Comparison of ENCODE assay signal across 20 cellular contexts in genomic region chr6:47810885-47811284, GRCh38. TPM values are rescaled to one million over a fixed set of nuclear protein-coding genes. Genes with fewer than 3 reads are reported as not detected.
DNase-seq lines count a peak whose midpoint lies in the region; ATAC-seq and TF ChIP-seq lines count a peak whose summit lies in the region.
"Had no signal": no experiment of that assay in that cellular context is flagged by ENCODE, and none has a peak within 500 bp of the region (broad histone marks: within the 10 kb centered on the region; RNA-seq: fewer than 3 reads in every experiment).

No MANE protein-coding gene starts in this region.

- no peak for ATAC-seq in HG03442 (IDR thresholded peaks at IDR 0.05; ENCODE audit: unreplicated experiment)
- ATAC-seq: natural killer cell treated with Interleukin-12 subunit alpha and Interleukin-12 subunit beta and Interleukin-15 and Interleukin-18, amount 100 ng/mL, for 72 hours; Right ventricle myocardium inferior; stimulated activated naive CD8-positive, alpha-beta T cell treated with anti-CD3 and anti-CD28 coated beads, Interleukin-15, Interleukin-2, amounts not matched to agents 100 U/mL and 50 U/mL, for 24 hours; T-cell had no signal

- TF ChIP-seq CTCF in GM12872 (IDR thresholded peaks at IDR 0.05; ENCODE audit: insufficient read depth, low read depth, low read length) (0 out of 3 replicates have a peak, but pooled peaks have one; percentile 20), WERI-Rb-1 (IDR thresholded peaks at IDR 0.05; ENCODE audit: low read depth, low read length) (peak; percentile 53), kidney epithelial cell (IDR thresholded peaks at IDR 0.05; ENCODE audit: insufficient read depth, low read length, poor library complexity, severe bottlenecking) (peak; percentile 10), thyroid gland (IDR thresholded peaks at IDR 0.05) (no peak)

- H3K27me3 ChIP-seq in WERI-Rb-1 (ENCODE audit: insufficient read depth, low read depth, severe bottlenecking): no peaks in the 10 kb centered on the region
- H3K27me3 ChIP-seq in kidney epithelial cell (ENCODE audit: control insufficient read depth, insufficient read depth, low read length): no peaks in the 10 kb centered on the region
- no peaks in the 10 kb centered on the region for H3K27me3 ChIP-seq in thyroid gland
- H3K27me3 ChIP-seq: BLaER1, upper lobe of left lung had no signal

- H3K4me3 ChIP-seq in WERI-Rb-1 (ENCODE audit: low read depth, low read length) (no peak overlapping the region), kidney epithelial cell (ENCODE audit: low read depth, low read length) (no peak overlapping the region), thyroid gland (replicated peaks in 1 of 3) (no peak overlapping the region)
- H3K4me3 ChIP-seq: BLaER1, upper lobe of left lung had no signal

- no peaks in the 10 kb centered on the region for H3K36me3 ChIP-seq in WERI-Rb-1
- no peaks in the 10 kb centered on the region for H3K36me3 ChIP-seq in kidney epithelial cell (ENCODE audit: control insufficient read depth, insufficient read depth, low read length)
- H3K36me3 ChIP-seq in thyroid gland: no peaks in the 10 kb centered on the region
- H3K36me3 ChIP-seq: BLaER1, upper lobe of left lung had no signal

- DNase-seq in HuH-7 (ENCODE audit: low spot score): peak; percentile 2
- no peak for DNase-seq in WERI-Rb-1
- no peak for DNase-seq in kidney epithelial cell (ENCODE audit: low read depth)
- DNase-seq in hepatic stellate cell (ENCODE audit: low spot score): no peak
- DNase-seq in activated naive CD4-positive, alpha-beta T cell treated with anti-CD3 and anti-CD28 coated beads, Interleukin-2, amount 50 U/mL, for 16 hours: no peak
- no peak for DNase-seq in thyroid gland
- DNase-seq: activated CD4-positive, alpha-beta memory T cell treated with anti-CD3 and anti-CD28 coated beads for 36 hours; activated T-cell treated with anti-CD3 and anti-CD28 coated beads, Interleukin-2, amount 50 U/mL, for 24 hours; HCEC 1CT; Kasumi-1; NCI-H1930; stimulated activated naive CD8-positive, alpha-beta T cell treated with anti-CD3 and anti-CD28 coated beads, Interleukin-15, Interleukin-2, amounts not matched to agents 100 U/mL and 50 U/mL, for 24 hours; T-cell; upper lobe of left lung had no signal

- no peaks in the 10 kb centered on the region for H3K9me3 ChIP-seq in WERI-Rb-1 (ENCODE audit: severe bottlenecking)
- no peaks in the 10 kb centered on the region for H3K9me3 ChIP-seq in thyroid gland
- H3K9me3 ChIP-seq: BLaER1, upper lobe of left lung had no signal

- whole genome bisulfite sequencing in thyroid gland, 2 donors: 78 to 83% methylated on average over 3 of the region's 3 CpGs

- intact Hi-C loops in thyroid gland (cut with DNase I): no loop called here

- H3K27ac ChIP-seq in WERI-Rb-1 (no peak overlapping the region), thyroid gland (no peak overlapping the region)
- H3K27ac ChIP-seq: BLaER1, upper lobe of left lung had no signal

- H3K4me1 ChIP-seq in thyroid gland: no peaks in the 10 kb centered on the region
- H3K4me1 ChIP-seq: BLaER1, upper lobe of left lung had no signal

- no peak for TF ChIP-seq POLR2A in thyroid gland (IDR thresholded peaks at IDR 0.05)

RNA-seq across cellular contexts. Expression of gene OPN5, which starts 29.1 kb away (rescaled TPM):
- total RNA-seq in kidney epithelial cell (not detected in 2 replicates), thyroid gland (not detected)
- total RNA-seq: activated CD4-positive, alpha-beta memory T cell treated with anti-CD3 and anti-CD28 coated beads for 36 hours; mesenteric fat pad; natural killer cell treated with Interleukin-12 subunit alpha and Interleukin-12 subunit beta and Interleukin-15 and Interleukin-18, amount 100 ng/mL, for 72 hours; Right ventricle myocardium inferior; T-cell; upper lobe of left lung had no signal

Comparison
In these comparisons a context has a peak if more than half of its experiments do, and no peak if none do; other contexts are left out.
1. CTCF ChIP-seq: peak in GM12872 (single experiment), WERI-Rb-1 (single experiment) and kidney epithelial cell (single experiment); none in thyroid gland (0 of 6).